ENCODE assay signal across 19 cellular contexts in the genomic region with DNA sequence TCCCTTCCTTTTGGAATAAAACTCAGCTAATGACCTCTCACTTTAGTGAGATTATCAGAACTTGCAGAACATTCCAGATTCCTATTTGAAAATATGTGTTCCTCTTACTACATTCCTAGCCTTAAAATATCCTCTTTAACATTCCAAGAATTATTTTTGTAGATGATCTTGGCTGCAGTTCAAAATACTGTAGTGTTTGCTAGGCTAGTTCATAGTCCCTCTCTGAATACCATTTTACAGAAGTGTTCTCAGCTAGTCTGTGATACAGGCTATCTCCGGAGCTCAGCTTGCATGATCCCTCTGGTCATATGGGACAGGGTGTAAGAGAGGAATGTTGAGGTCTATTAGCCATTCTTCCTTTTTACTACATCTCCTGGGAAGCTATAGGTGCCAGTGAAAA. TPM values are rescaled to one million over a fixed set of nuclear protein-coding genes. Genes with fewer than 3 reads are reported as not detected.
DNase-seq lines count a peak whose midpoint lies in the region; ATAC-seq, FAIRE-seq and TF ChIP-seq lines count a peak whose summit lies in the region.
"Had no signal": no experiment of that assay in that cellular context is flagged by ENCODE, and none has a peak within 500 bp of the region (broad histone marks: within the 10 kb centered on the region; RNA-seq: fewer than 3 reads in every experiment).

No MANE protein-coding gene starts in this region.

- H3K36me3 Mint-ChIP-seq in naive thymus-derived CD8-positive, alpha-beta T cell, result no peaks in the 10 kb centered on the region
- H3K36me3 Mint-ChIP-seq: type B pancreatic cell had no signal

- H3K9me3 ChIP-seq in HepG2 (ENCODE audit: low read length), result no peaks in the 10 kb centered on the region
- no peaks in the 10 kb centered on the region for H3K9me3 ChIP-seq in right lobe of liver
- H3K9me3 ChIP-seq in lower lobe of right lung, result no peaks in the 10 kb centered on the region

- H3K4me1 ChIP-seq in HepG2 (ENCODE audit: insufficient read depth, low read length) (no peaks in the 10 kb centered on the region), right lobe of liver (no peaks in the 10 kb centered on the region), lower lobe of right lung (peaks cover 22% of the 10 kb centered on the region)

- H2AFZ ChIP-seq in HepG2 (ENCODE audit: low read length), result no peak overlapping the region

- no peaks in the 10 kb centered on the region for H3K4me1 Mint-ChIP-seq in naive thymus-derived CD8-positive, alpha-beta T cell

- H3K27me3 Mint-ChIP-seq in naive thymus-derived CD8-positive, alpha-beta T cell, result peaks cover 0 to 9% (median 3%) of the 10 kb centered on the region in 5 donors

- TF ChIP-seq EP300 in HepG2 (IDR thresholded peaks at IDR 0.05; ENCODE audit: low read depth in 2 of 2, low read length in 2 of 2) (no peak), HepG2 (CRISPR knock-in tag; IDR thresholded peaks at IDR 0.05; ENCODE audit: borderline replicate concordance) (no peak)

- no peak overlapping the region for H3K4me2 ChIP-seq in HepG2 (ENCODE audit: low read depth, low read length)

- H3K27me3 ChIP-seq in HepG2 (ENCODE audit: control insufficient read depth in 1 of 2, insufficient read depth in 2 of 2, low read length in 2 of 2) (peaks cover 0 to 10% of the 10 kb centered on the region in 2 experiments; a peak in 3 of 5 replicates), right lobe of liver (no peaks in the 10 kb centered on the region), lower lobe of right lung (ENCODE audit: low read depth) (no peaks in the 10 kb centered on the region)

- no peaks in the 10 kb centered on the region for H4K20me1 ChIP-seq in HepG2 (ENCODE audit: insufficient read depth, low read length)

- TF ChIP-seq RAD21 in HepG2 (CRISPR knock-in tag; IDR thresholded peaks at IDR 0.05), result no peak

- in situ Hi-C loops in HepG2 (cut with HindIII; ENCODE audit: extremely low pct_ligation_motif_present, low pct_unique_long_range_greater_than_20kb), result no loop called here

- no peak overlapping the region for H3K9ac ChIP-seq in HepG2 (ENCODE audit: insufficient read depth, low read depth, low read length)

- DNase-seq in HepG2 (ENCODE audit: low spot score), result no peak
- DNase-seq in right lobe of liver, result no peak
- DNase-seq in epidermal melanocyte (ENCODE audit: insufficient read length, low spot score), result peak; percentile 27
- no peak for DNase-seq in lower lobe of right lung
- DNase-seq in NCI-H345 treated with DMSO at 0.1 percent for 48 hours (lab: John Stamatoyannopoulos, UW; ENCODE audit: unreplicated experiment), result no peak
- DNase-seq in NCI-H526 treated with DMSO at 0.1 percent for 48 hours (lab: John Stamatoyannopoulos, UW), result no peak
- DNase-seq in naive thymus-derived CD8-positive, alpha-beta T cell, result no peak
- no peak for DNase-seq in stimulated activated CD4-positive, alpha-beta T cell treated with anti-CD3 and anti-CD28 coated beads, Interleukin-2, amount 100 ng/mL, for 24 hours
- DNase-seq: activated CD8-positive, alpha-beta T cell treated with anti-CD3 and anti-CD28 coated beads, Interleukin-2, amount 10 ng/mL, durations not matched to agents 7 days and 5 days; DMS53; GOT3; NCI-H345; RPMI8226 had no signal

- 2% methylated on average over 1 of the region's 1 CpG for WGBS in HepG2 (ENCODE audit: low lambda C conversion rate)
- WGBS in right lobe of liver (ENCODE audit: insufficient coverage, low coverage, low lambda C conversion rate, missing lambda C conversion rate), result 59% methylated on average over 1 of the region's 1 CpG

- no peak overlapping the region for H3K4me3 Mint-ChIP-seq in naive thymus-derived CD8-positive, alpha-beta T cell
- H3K4me3 Mint-ChIP-seq: activated CD8-positive, alpha-beta T cell treated with anti-CD3 and anti-CD28 coated beads, Interleukin-2, amount 10 ng/mL, durations not matched to agents 7 days and 5 days; type B pancreatic cell had no signal

- BruUV-seq in HepG2 (replicated peaks; lab: Mats Ljungman, UMichigan), result no TSS peak

- TF ChIP-seq POLR2A in HepG2 (IDR thresholded peaks at IDR 0.05; ENCODE audit: insufficient read depth in 1 of 2, low read depth in 2 of 2, low read length in 2 of 2) (no peak), right lobe of liver (IDR thresholded peaks at IDR 0.05) (no peak)

- peak; percentile 30; the same call in 2 of the 3 replicates for ATAC-seq in HepG2
- no peak for ATAC-seq in right lobe of liver
- ATAC-seq in lower lobe of right lung, result peak; percentile 74 to 80
- no peak for ATAC-seq in naive thymus-derived CD8-positive, alpha-beta T cell
- ATAC-seq: activated CD8-positive, alpha-beta T cell treated with anti-CD3 and anti-CD28 coated beads, Interleukin-2, amount 10 ng/mL, durations not matched to agents 7 days and 5 days had no signal

- intact Hi-C loops in HepG2 (cut with micrococcal nuclease; ENCODE audit: unreplicated experiment), result no loop called here
- intact Hi-C loops in right lobe of liver (cut with DNase I), result no loop called here
- intact Hi-C loops in lower lobe of right lung (cut with DNase I), result no loop called here

- no peaks in the 10 kb centered on the region for H3K36me3 ChIP-seq in HepG2 (replicated peaks in 1 of 2; ENCODE audit: control insufficient read depth in 1 of 2, insufficient read depth in 2 of 2, low read length in 2 of 2)
- H3K36me3 ChIP-seq in right lobe of liver, result no peaks in the 10 kb centered on the region
- no peaks in the 10 kb centered on the region for H3K36me3 ChIP-seq in lower lobe of right lung

- TF ChIP-seq CTCF in HepG2 (CRISPR knock-in tag; IDR thresholded peaks at IDR 0.05), result no peak
- TF ChIP-seq CTCF in right lobe of liver (IDR thresholded peaks at IDR 0.05), result no peak
- no peak for TF ChIP-seq CTCF in lower lobe of right lung (IDR thresholded peaks at IDR 0.05)

- H3K4me3 ChIP-seq in HepG2 (replicated peaks in 1 of 3; ENCODE audit: insufficient read depth in 1 of 3, low read depth in 2 of 3, low read length in 3 of 3) (no peak overlapping the region), right lobe of liver (no peak overlapping the region), lower lobe of right lung (no peak overlapping the region)

- POLR2A ChIA-PET in HepG2 (lab: Yijun Ruan, JAX), result no interaction called here
- POLR2A ChIA-PET in naive thymus-derived CD8-positive, alpha-beta T cell (lab: Charles Lee), result no interaction called here

- CTCF ChIA-PET in HepG2 (lab: Yijun Ruan, JAX; ENCODE audit: low intra/inter-chr PET ratio, low total read pairs), result no interaction called here

- no peaks in the 10 kb centered on the region for H3K9me3 Mint-ChIP-seq in naive thymus-derived CD8-positive, alpha-beta T cell
- H3K9me3 Mint-ChIP-seq: type B pancreatic cell had no signal

- no peaks in the 10 kb centered on the region for H3K79me2 ChIP-seq in HepG2 (ENCODE audit: insufficient read depth, low read length)

- FAIRE-seq in HepG2 (lab: Jason Lieb, UNC), result no peak
- FAIRE-seq: colon, GM12891, keratinocyte had no signal

- H3K27ac ChIP-seq in HepG2 (ENCODE audit: extremely low read length, insufficient read depth, low read length), result no peak overlapping the region
- no peak overlapping the region for H3K27ac ChIP-seq in right lobe of liver
- peak overlapping the region; percentile 53 for H3K27ac ChIP-seq in lower lobe of right lung

- no peak overlapping the region for H3K27ac Mint-ChIP-seq in naive thymus-derived CD8-positive, alpha-beta T cell
- H3K27ac Mint-ChIP-seq: activated CD8-positive, alpha-beta T cell treated with anti-CD3 and anti-CD28 coated beads, Interleukin-2, amount 10 ng/mL, durations not matched to agents 7 days and 5 days; type B pancreatic cell had no signal

RNA-seq across cellular contexts. Expression of gene GPR33, which starts 17.6 kb away (rescaled TPM):
- total RNA-seq in HepG2 (2016; rRNA removed; fragmentation: Illumina TruSeq; extraction: Trizol), result not detected in 2 replicates
- not detected in 2 replicates for total RNA-seq in HepG2 (2016; cell fraction: cytosol; rRNA removed; fragmentation: Illumina TruSeq; extraction: Trizol; ENCODE audit: low read depth)
- total RNA-seq in HepG2 (2016; cell fraction: insoluble cytoplasmic fraction; rRNA removed; fragmentation: Illumina TruSeq; extraction: Trizol), result not detected in 2 replicates
- not detected in 2 replicates for total RNA-seq in HepG2 (2016; cell fraction: membrane; rRNA removed; fragmentation: Illumina TruSeq; extraction: Trizol)
- not detected in 2 replicates for total RNA-seq in HepG2 (2016; cell fraction: nucleus; rRNA removed; fragmentation: Illumina TruSeq; extraction: Trizol)
- not detected in 2 replicates for polyA plus RNA-seq in HepG2 (2011; rRNA removed)
- polyA plus RNA-seq in HepG2 (2011; cell fraction: cytosol; rRNA removed), result not detected in 2 replicates
- not detected in 2 replicates for polyA plus RNA-seq in HepG2 (2011; cell fraction: nucleus; rRNA removed)
- not detected in 2 replicates for polyA plus RNA-seq in HepG2 (2012)
- not detected in 2 replicates for polyA plus RNA-seq in HepG2 (2016; cell fraction: cytosol; fragmentation: Illumina TruSeq; extraction: Trizol; ENCODE audit: low read depth)
- not detected in 2 replicates for polyA plus RNA-seq in HepG2 (2016; cell fraction: insoluble cytoplasmic fraction; fragmentation: Illumina TruSeq; extraction: Trizol; ENCODE audit: low read depth)
- not detected in 2 replicates for polyA plus RNA-seq in HepG2 (2016; cell fraction: membrane; fragmentation: Illumina TruSeq; extraction: Trizol; ENCODE audit: low read depth)
- polyA plus RNA-seq in HepG2 (2016; cell fraction: nucleus; fragmentation: Illumina TruSeq; extraction: Trizol; ENCODE audit: insufficient read depth, low read depth), result not detected in 2 replicates
- not detected in 2 replicates for polyA minus RNA-seq in HepG2 (2011; rRNA and poly(A)+ RNA removed; ENCODE audit: low replicate concordance)
- not detected in 2 replicates for polyA minus RNA-seq in HepG2 (2011; cell fraction: cytosol; rRNA and poly(A)+ RNA removed)
- not detected in 2 replicates for polyA minus RNA-seq in HepG2 (2011; cell fraction: nucleus; rRNA and poly(A)+ RNA removed)
- not detected for total RNA-seq in right lobe of liver
- total RNA-seq in lower lobe of right lung, result not detected
- not detected for total RNA-seq in naive thymus-derived CD8-positive, alpha-beta T cell
- not detected for polyA plus RNA-seq in naive thymus-derived CD8-positive, alpha-beta T cell
- total RNA-seq: A673; activated CD8-positive, alpha-beta T cell treated with anti-CD3 and anti-CD28 coated beads, Interleukin-2, amount 10 ng/mL, durations not matched to agents 7 days and 5 days had no signal
- polyA plus RNA-seq: keratinocyte, neural cell had no signal

RNA-seq across cellular contexts. Expression of gene DTD2, which starts 48.1 kb away (rescaled TPM):
- total RNA-seq in HepG2 (2016; rRNA removed; fragmentation: Illumina TruSeq; extraction: Trizol) (49.8 and 68.8 TPM in 2 replicates), right lobe of liver (10 to 100 TPM in 4 of 6 experiments, 1 to 10 TPM in 2; 8.1 to 20.0 (median 11.8) TPM), lower lobe of right lung (13.4 TPM)
- total RNA-seq in HepG2 (2016; cell fraction: cytosol; rRNA removed; fragmentation: Illumina TruSeq; extraction: Trizol; ENCODE audit: low read depth), result 29.9 and 37.9 TPM in 2 replicates
- 53.1 and 63.5 TPM in 2 replicates for total RNA-seq in HepG2 (2016; cell fraction: insoluble cytoplasmic fraction; rRNA removed; fragmentation: Illumina TruSeq; extraction: Trizol)
- 110 and 116 TPM in 2 replicates for total RNA-seq in HepG2 (2016; cell fraction: membrane; rRNA removed; fragmentation: Illumina TruSeq; extraction: Trizol)
- 23.2 and 25.1 TPM in 2 replicates for total RNA-seq in HepG2 (2016; cell fraction: nucleus; rRNA removed; fragmentation: Illumina TruSeq; extraction: Trizol)
- polyA plus RNA-seq in HepG2 (2011; rRNA removed), result 22.3 and 22.5 TPM in 2 replicates
- polyA plus RNA-seq in HepG2 (2011; cell fraction: cytosol; rRNA removed), result 29.0 and 29.5 TPM in 2 replicates
- polyA plus RNA-seq in HepG2 (2011; cell fraction: nucleus; rRNA removed), result 12.9 and 15.9 TPM in 2 replicates
- polyA plus RNA-seq in HepG2 (2012), result 22.3 and 30.1 TPM in 2 replicates
- polyA plus RNA-seq in HepG2 (2016; cell fraction: cytosol; fragmentation: Illumina TruSeq; extraction: Trizol; ENCODE audit: low read depth), result 23.7 and 37.0 TPM in 2 replicates
- polyA plus RNA-seq in HepG2 (2016; cell fraction: insoluble cytoplasmic fraction; fragmentation: Illumina TruSeq; extraction: Trizol; ENCODE audit: low read depth), result 61.0 and 63.9 TPM in 2 replicates
- 76.4 and 78.9 TPM in 2 replicates for polyA plus RNA-seq in HepG2 (2016; cell fraction: membrane; fragmentation: Illumina TruSeq; extraction: Trizol; ENCODE audit: low read depth)
- 28.5 and 28.7 TPM in 2 replicates for polyA plus RNA-seq in HepG2 (2016; cell fraction: nucleus; fragmentation: Illumina TruSeq; extraction: Trizol; ENCODE audit: insufficient read depth, low read depth)
- polyA minus RNA-seq in HepG2 (2011; rRNA and poly(A)+ RNA removed; ENCODE audit: low replicate concordance), result 7.0 and 35.4 TPM in 2 replicates
- polyA minus RNA-seq in HepG2 (2011; cell fraction: cytosol; rRNA and poly(A)+ RNA removed), result 28.0 and 32.8 TPM in 2 replicates
- polyA minus RNA-seq in HepG2 (2011; cell fraction: nucleus; rRNA and poly(A)+ RNA removed), result 26.9 and 32.9 TPM in 2 replicates
- 10 to 100 TPM; 22.4 to 24.5 TPM for total RNA-seq in naive thymus-derived CD8-positive, alpha-beta T cell
- polyA plus RNA-seq in naive thymus-derived CD8-positive, alpha-beta T cell, result 10 to 100 TPM; 19.6 to 26.9 (median 23.1) TPM

RNA-seq across cellular contexts. Expression of gene NUBPL, which starts 55.8 kb away (rescaled TPM):
- total RNA-seq in HepG2 (2016; rRNA removed; fragmentation: Illumina TruSeq; extraction: Trizol) (44.1 and 67.1 TPM in 2 replicates), right lobe of liver (1 to 10 TPM; 6.3 to 9.5 (median 7.2) TPM), lower lobe of right lung (8.6 TPM)
- 2.8 and 3.6 TPM in 2 replicates for total RNA-seq in HepG2 (2016; cell fraction: cytosol; rRNA removed; fragmentation: Illumina TruSeq; extraction: Trizol; ENCODE audit: low read depth)
- total RNA-seq in HepG2 (2016; cell fraction: insoluble cytoplasmic fraction; rRNA removed; fragmentation: Illumina TruSeq; extraction: Trizol), result 46.0 and 66.8 TPM in 2 replicates
- total RNA-seq in HepG2 (2016; cell fraction: membrane; rRNA removed; fragmentation: Illumina TruSeq; extraction: Trizol), result 11.2 and 11.4 TPM in 2 replicates
- 89.2 and 90.0 TPM in 2 replicates for total RNA-seq in HepG2 (2016; cell fraction: nucleus; rRNA removed; fragmentation: Illumina TruSeq; extraction: Trizol)
- 15.8 and 21.3 TPM in 2 replicates for polyA plus RNA-seq in HepG2 (2011; rRNA removed)
- polyA plus RNA-seq in HepG2 (2011; cell fraction: cytosol; rRNA removed), result 8.7 and 14.2 TPM in 2 replicates
- 7.1 and 8.2 TPM in 2 replicates for polyA plus RNA-seq in HepG2 (2011; cell fraction: nucleus; rRNA removed)
- 16.0 and 24.2 TPM in 2 replicates for polyA plus RNA-seq in HepG2 (2012)
- 2.0 and 2.5 TPM in 2 replicates for polyA plus RNA-seq in HepG2 (2016; cell fraction: cytosol; fragmentation: Illumina TruSeq; extraction: Trizol; ENCODE audit: low read depth)
- 46.1 and 49.1 TPM in 2 replicates for polyA plus RNA-seq in HepG2 (2016; cell fraction: insoluble cytoplasmic fraction; fragmentation: Illumina TruSeq; extraction: Trizol; ENCODE audit: low read depth)
- 7.5 and 7.8 TPM in 2 replicates for polyA plus RNA-seq in HepG2 (2016; cell fraction: membrane; fragmentation: Illumina TruSeq; extraction: Trizol; ENCODE audit: low read depth)
- 24.3 and 24.6 TPM in 2 replicates for polyA plus RNA-seq in HepG2 (2016; cell fraction: nucleus; fragmentation: Illumina TruSeq; extraction: Trizol; ENCODE audit: insufficient read depth, low read depth)
- 3.7 and 19.6 TPM in 2 replicates for polyA minus RNA-seq in HepG2 (2011; rRNA and poly(A)+ RNA removed; ENCODE audit: low replicate concordance)
- polyA minus RNA-seq in HepG2 (2011; cell fraction: cytosol; rRNA and poly(A)+ RNA removed), result 16.4 and 17.6 TPM in 2 replicates
- 89.0 and 103 TPM in 2 replicates for polyA minus RNA-seq in HepG2 (2011; cell fraction: nucleus; rRNA and poly(A)+ RNA removed)
- total RNA-seq in naive thymus-derived CD8-positive, alpha-beta T cell, result 10 to 100 TPM in 1 of 2 experiments, 1 to 10 TPM in 1; 8.0 to 11.3 TPM
- 1 to 10 TPM; 6.7 to 9.1 (median 8.6) TPM for polyA plus RNA-seq in naive thymus-derived CD8-positive, alpha-beta T cell

Comparison
In these comparisons a context has a peak if more than half of its experiments do, and no peak if none do; other contexts are left out.
1. ATAC-seq: peak in HepG2 (single experiment) and lower lobe of right lung (2 of 2); none in right lobe of liver (0 of 4) and naive thymus-derived CD8-positive, alpha-beta T cell (0 of 2).